9 cellular contexts compared by ENCODE assay signal in the genomic region with DNA sequence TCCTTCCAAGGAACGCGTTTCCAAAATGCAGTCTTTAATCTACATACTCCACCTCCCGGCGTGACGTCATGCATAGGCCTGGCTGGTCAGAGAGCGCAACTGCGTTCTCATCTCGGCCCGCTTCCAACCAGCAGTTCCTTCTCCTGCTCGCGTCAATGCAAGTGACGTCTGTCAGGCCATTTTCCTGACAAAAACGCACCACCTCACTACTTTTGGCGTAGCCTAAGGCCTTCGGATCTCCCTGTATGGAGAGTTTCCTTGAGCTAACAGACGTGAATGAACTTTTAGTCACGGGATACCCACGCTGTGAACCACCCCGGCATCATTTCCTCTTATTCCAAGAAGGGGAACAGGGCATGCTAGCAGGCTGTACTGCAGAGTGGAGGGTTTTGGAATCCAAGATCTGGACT. TPM values are rescaled to one million over a fixed set of nuclear protein-coding genes. Genes with fewer than 3 reads are reported as not detected.
DNase-seq lines count a peak whose midpoint lies in the region; ATAC-seq, FAIRE-seq and TF ChIP-seq lines count a peak whose summit lies in the region.
"Had no signal": no experiment of that assay in that cellular context is flagged by ENCODE, and none has a peak within 500 bp of the region (broad histone marks: within the 10 kb centered on the region; RNA-seq: fewer than 3 reads in every experiment).

No MANE protein-coding gene starts in this region.

- peaks cover 13 to 33% of the 10 kb centered on the region in 2 donors for H3K27me3 Mint-ChIP-seq in natural killer cell (ENCODE audit: low read depth in 2 of 2)

- peak; percentile 3 for DNase-seq in NCI-H1105 (lab: John Stamatoyannopoulos, UW)
- DNase-seq in activated CD4-positive, alpha-beta T cell treated with anti-CD3 and anti-CD28 coated beads for 4 hours: peak; percentile 11 to 17
- DNase-seq in endothelial cell of umbilical vein (ENCODE audit: low read depth, low spot score): peak; percentile 76
- no peak for DNase-seq in natural killer cell

- peaks cover 0 to 7% of the 10 kb centered on the region in 2 donors for H3K4me1 Mint-ChIP-seq in natural killer cell

- peak overlapping the region; percentile 18 for H3K27ac ChIP-seq in endothelial cell of umbilical vein (ENCODE audit: insufficient read depth, low read depth, low read length)
- H3K27ac ChIP-seq: KMS-11 had no signal

- H3K9me3 ChIP-seq in endothelial cell of umbilical vein (replicated peaks; ENCODE audit: control insufficient read depth, insufficient read depth, low read length): no peaks in the 10 kb centered on the region

- intact Hi-C loops in endothelial cell of umbilical vein (cut with micrococcal nuclease): no loop called here
- intact Hi-C loops in natural killer cell (cut with micrococcal nuclease): no loop called here

- peak overlapping the region in 1 of 3 experiments; percentile 12 for H3K4me3 ChIP-seq in endothelial cell of umbilical vein (replicated peaks in 1 of 3; ENCODE audit: insufficient read depth in 1 of 3, low read depth in 1 of 3, low read length in 3 of 3)

- H3K79me2 ChIP-seq in endothelial cell of umbilical vein (ENCODE audit: control insufficient read depth, insufficient read depth, low read length): no peaks in the 10 kb centered on the region

- H3K4me1 ChIP-seq in endothelial cell of umbilical vein (ENCODE audit: control insufficient read depth, extremely low read depth, insufficient read depth, low read length): peaks cover 8% of the 10 kb centered on the region

- no peak overlapping the region for H3K27ac Mint-ChIP-seq in natural killer cell

- peak overlapping the region; percentile 65 for H3K4me3 Mint-ChIP-seq in natural killer cell

- dilution Hi-C loops in endothelial cell of umbilical vein (cut with MboI; ENCODE audit: extremely low pct_ligation_motif_present, low sequenced_read_pairs): no loop called here

- FAIRE-seq in endothelial cell of umbilical vein (lab: Jason Lieb, UNC): peak; percentile 42

- BruUV-seq in endothelial cell of umbilical vein (replicated peaks; lab: Mats Ljungman, UMichigan): no TSS peak

- H3K36me3 ChIP-seq in endothelial cell of umbilical vein (ENCODE audit: control insufficient read depth in 2 of 2, extremely low read depth in 1 of 2, insufficient read depth in 2 of 2, low read length in 2 of 2): no peaks in the 10 kb centered on the region

- H4K20me1 ChIP-seq in endothelial cell of umbilical vein (replicated peaks; ENCODE audit: control insufficient read depth, extremely low read depth, insufficient read depth, low read length): no peaks in the 10 kb centered on the region

- peak overlapping the region; percentile 43 for H3K9ac ChIP-seq in endothelial cell of umbilical vein (replicated peaks; ENCODE audit: extremely low read depth, insufficient read depth, low read length)
- H3K9ac ChIP-seq: KMS-11 had no signal

- no peak for TF ChIP-seq POLR2A in endothelial cell of umbilical vein (IDR thresholded peaks at IDR 0.05; ENCODE audit: low read depth, low read length)

- peak overlapping the region; percentile 29 for H3K4me2 ChIP-seq in endothelial cell of umbilical vein (ENCODE audit: insufficient read depth, low read length)
- H3K4me2 ChIP-seq: KMS-11 had no signal

- no peaks in the 10 kb centered on the region for H3K9me3 Mint-ChIP-seq in natural killer cell

- H3K9me1 ChIP-seq in endothelial cell of umbilical vein (replicated peaks; ENCODE audit: control insufficient read depth, extremely low read depth, insufficient read depth, low read length): no peaks in the 10 kb centered on the region

- peak overlapping the region; percentile 83 for H2AFZ ChIP-seq in endothelial cell of umbilical vein (ENCODE audit: low read depth, low read length)

- ATAC-seq in natural killer cell: peak; percentile 53 to 66 (median 63)
- ATAC-seq in GM18502 (IDR thresholded peaks at IDR 0.05; ENCODE audit: poor library complexity, unreplicated experiment): no peak
- no peak for ATAC-seq in GM21717 (IDR thresholded peaks at IDR 0.05; ENCODE audit: unreplicated experiment)
- ATAC-seq in HG03045 (IDR thresholded peaks at IDR 0.05; ENCODE audit: unreplicated experiment): no peak
- ATAC-seq in HG02981 (IDR thresholded peaks at IDR 0.05; ENCODE audit: unreplicated experiment): no peak

- POLR2A ChIA-PET in endothelial cell of umbilical vein (lab: Charles Lee): interaction anchor here (3.2 kb wide), 1 partner anchor 36 kb away, joined by 22 read pairs; no protein-coding TSS in a partner anchor

- TF ChIP-seq CTCF in endothelial cell of umbilical vein (IDR thresholded peaks at IDR 0.05; ENCODE audit: extremely low read depth in 1 of 2, insufficient read depth in 1 of 2, low read depth in 1 of 2, low read length in 2 of 2): no peak
- TF ChIP-seq CTCF in natural killer cell (IDR thresholded peaks at IDR 0.05): no peak

- H3K36me3 Mint-ChIP-seq in natural killer cell: no peaks in the 10 kb centered on the region

- H3K27me3 ChIP-seq in endothelial cell of umbilical vein (ENCODE audit: control insufficient read depth in 2 of 2, insufficient read depth in 2 of 2, low read length in 2 of 2): no peaks in the 10 kb centered on the region

- CTCF ChIA-PET in endothelial cell of umbilical vein (lab: Charles Lee): interaction anchor here (0.5 kb wide), 1 partner anchor 17 kb away, joined by 3 read pairs; no protein-coding TSS in a partner anchor

TF ChIP-seq in endothelial cell of umbilical vein, 7 proteins besides CTCF, POLR2A, EP300 and RAD21:
- no peak for TF ChIP-seq POLR2AphosphoS5 (IDR thresholded peaks at IDR 0.05; ENCODE audit: insufficient read depth, low read depth, low read length)

RNA-seq across cellular contexts. Expression of a gene that starts 25.0 kb away (rescaled TPM):
- total RNA-seq in endothelial cell of umbilical vein (not detected in 2 replicates), natural killer cell (1 to 10 TPM in 1 of 3 donors, under 1 TPM in 2; 0.29 to 1.1 (median 0.89) TPM)
- polyA plus RNA-seq in endothelial cell of umbilical vein: 0.02 and 0.10 TPM in 2 replicates
- 0.01 and 0.03 TPM in 2 replicates for polyA plus RNA-seq in endothelial cell of umbilical vein (2011; cell fraction: cytosol; rRNA removed)
- polyA plus RNA-seq in endothelial cell of umbilical vein (2011; cell fraction: nucleus; rRNA removed): 0.07 and 0.17 TPM in 2 replicates
- polyA plus RNA-seq in endothelial cell of umbilical vein (2012): 0.11 TPM in 1 of 2 replicates, not detected in the other
- 0.19 TPM in 1 of 2 replicates, not detected in the other for polyA minus RNA-seq in endothelial cell of umbilical vein
- not detected for polyA minus RNA-seq in endothelial cell of umbilical vein (2011; cell fraction: cytosol; rRNA and poly(A)+ RNA removed)
- 0.29 TPM in 1 of 2 replicates, not detected in the other for polyA minus RNA-seq in endothelial cell of umbilical vein (2011; cell fraction: nucleus; rRNA and poly(A)+ RNA removed)

RNA-seq across cellular contexts. Expression of a gene that starts 25.5 kb away (rescaled TPM):
- total RNA-seq in endothelial cell of umbilical vein (38.9 and 50.5 TPM in 2 replicates), natural killer cell (10 to 100 TPM; 13.4 to 18.9 (median 17.1) TPM)
- polyA plus RNA-seq in endothelial cell of umbilical vein: 20.8 and 24.8 TPM in 2 replicates
- 37.0 and 37.8 TPM in 2 replicates for polyA plus RNA-seq in endothelial cell of umbilical vein (2011; cell fraction: cytosol; rRNA removed)
- 20.4 and 24.2 TPM in 2 replicates for polyA plus RNA-seq in endothelial cell of umbilical vein (2011; cell fraction: nucleus; rRNA removed)
- 40.4 and 61.6 TPM in 2 replicates for polyA plus RNA-seq in endothelial cell of umbilical vein (2012)
- 15.1 and 21.8 TPM in 2 replicates for polyA minus RNA-seq in endothelial cell of umbilical vein
- polyA minus RNA-seq in endothelial cell of umbilical vein (2011; cell fraction: cytosol; rRNA and poly(A)+ RNA removed): 16.6 TPM
- polyA minus RNA-seq in endothelial cell of umbilical vein (2011; cell fraction: nucleus; rRNA and poly(A)+ RNA removed): 17.1 and 18.7 TPM in 2 replicates

Comparison
In these comparisons a context has a peak if more than half of its experiments do, and no peak if none do; other contexts are left out.
1. ATAC-seq: peak in natural killer cell (3 of 3); none in GM18502 (single experiment), GM21717 (single experiment), HG03045 (single experiment) and HG02981 (single experiment).